In the genomic region with DNA sequence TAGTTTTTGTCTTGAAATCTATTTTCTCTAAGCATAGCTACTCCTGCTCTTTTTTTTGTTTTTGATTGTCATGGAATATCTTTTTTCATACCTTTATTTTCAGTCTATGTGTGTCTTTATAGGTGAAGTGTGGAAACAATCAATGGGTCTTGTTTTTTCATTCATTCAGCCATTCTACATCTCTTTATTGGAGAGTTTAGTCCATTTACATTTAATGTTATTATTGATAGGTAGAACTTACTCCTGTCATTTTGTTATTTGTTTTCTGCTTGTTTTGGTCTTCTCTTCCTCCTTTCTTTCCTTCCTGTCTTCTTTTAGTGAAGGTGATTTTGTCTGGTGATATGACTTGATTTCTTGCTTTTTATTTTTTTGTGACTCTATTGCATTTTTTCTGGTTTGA, we compare ENCODE assay signal across 12 cellular contexts. TPM values are rescaled to one million over a fixed set of nuclear protein-coding genes. Genes with fewer than 3 reads are reported as not detected.
"Had no signal": no experiment of that assay in that cellular context is flagged by ENCODE, and none has a peak within 500 bp of the region (broad histone marks: within the 10 kb centered on the region; RNA-seq: fewer than 3 reads in every experiment).

No MANE protein-coding gene starts in this region.

- H3K4me2 ChIP-seq: GM23338 had no signal

- FAIRE-seq: H1, H54 had no signal

- DNase-seq: GM23248, GOT3, H7, H9, HCEC 1CT, HFFc6 had no signal

- H3K4me1 ChIP-seq: HAP-1 had no signal

- H3K27ac ChIP-seq: GM23248 had no signal

- H3K9ac ChIP-seq: GM23248 had no signal

- ATAC-seq: GM23338, HCT116 had no signal

- H2AFZ ChIP-seq: GM23248, GM23338 had no signal

- H3K4me3 ChIP-seq: GM23248, GM23338, HAP-1 had no signal

- H3K9me3 ChIP-seq: HAP-1 had no signal

- H3K36me3 ChIP-seq: HAP-1 had no signal

RNA-seq across cellular contexts. Expression of a gene that starts 17.8 kb away (rescaled TPM):
- total RNA-seq: GM23338, H1, H4, H7, H9, HFFc6 had no signal
- polyA plus RNA-seq: GM23338, H1 had no signal
